16 cellular contexts compared by ENCODE assay signal in genomic region chr10:2978574-2979266, GRCh38.
DNase-seq lines count a peak whose midpoint lies in the region; ATAC-seq and TF ChIP-seq lines count a peak whose summit lies in the region.
"Had no signal": no experiment of that assay in that cellular context is flagged by ENCODE, and none has a peak within 500 bp of the region (broad histone marks: within the 10 kb centered on the region; RNA-seq: fewer than 3 reads in every experiment).

No MANE protein-coding gene starts in this region.

- intact Hi-C loops in activated B cell treated with CpG ODN at 0.5 μM for 24 hours (cut with micrococcal nuclease) = loop anchor here (1.0 to 10.0 kb wide), 6 partner anchors 50 to 1868 kb away; no protein-coding TSS in a partner anchor

- H3K4me1 Mint-ChIP-seq in activated B cell treated with CpG ODN at 0.5 μM for 24 hours = peaks cover 38% of the 10 kb centered on the region
- peaks cover 26% of the 10 kb centered on the region for H3K4me1 Mint-ChIP-seq in stimulated activated memory B cell treated with anti-CD40 and anti-IgM and Interleukin-4, amounts not matched to agents 10 μg/mL and 1 μg/mL and 100 μg/mL, for 72 hours
- H3K4me1 Mint-ChIP-seq: activated naive CD8-positive, alpha-beta T cell treated with anti-CD3 and anti-CD28 coated beads for 36 hours had no signal

- TF ChIP-seq CTCF in activated B cell treated with CpG ODN at 0.5 μM for 24 hours (IDR thresholded peaks at IDR 0.05) = no peak
- TF ChIP-seq CTCF in brain microvascular endothelial cell (IDR thresholded peaks at IDR 0.05; ENCODE audit: low read depth, low read length, missing control alignments) = no peak

- no peak overlapping the region for H3K4me3 ChIP-seq in brain microvascular endothelial cell (ENCODE audit: low read depth, low read length)
- H3K4me3 ChIP-seq: dorsolateral prefrontal cortex, left ventricle myocardium inferior, tibial artery had no signal

- H3K27me3 ChIP-seq in brain microvascular endothelial cell (replicated peaks) = no peaks in the 10 kb centered on the region
- H3K27me3 ChIP-seq: BE2C, dorsolateral prefrontal cortex, tibial artery had no signal

- DNase-seq in activated B cell treated with CpG ODN at 0.5 μM for 24 hours (no peak), brain microvascular endothelial cell (no peak), NCI-H345 (lab: John Stamatoyannopoulos, UW) (no peak)
- DNase-seq: activated CD4-positive, CD25-positive, alpha-beta regulatory T cell; activated naive CD8-positive, alpha-beta T cell treated with anti-CD3 and anti-CD28 coated beads for 36 hours; BE2C; left ventricle myocardium inferior had no signal

- H3K9me3 Mint-ChIP-seq in activated B cell treated with CpG ODN at 0.5 μM for 24 hours = no peaks in the 10 kb centered on the region
- H3K9me3 Mint-ChIP-seq in stimulated activated memory B cell treated with anti-CD40 and anti-IgM and Interleukin-4, amounts not matched to agents 10 μg/mL and 1 μg/mL and 100 μg/mL, for 72 hours = no peaks in the 10 kb centered on the region
- H3K9me3 Mint-ChIP-seq: activated naive CD8-positive, alpha-beta T cell treated with anti-CD3 and anti-CD28 coated beads for 36 hours; activated T-helper 1 cell treated with anti-CD3 and anti-CD28 coated beads, Interleukin-12 subunit alpha, Interleukin-12 subunit beta, Interleukin-2, Interleukin-4 antibody, amounts not matched to agents 30 ng/mL and 10 ng/mL and 1 ng/mL, durations not matched to agents 14 hours and 24 hours and 36 hours; T-helper 1 cell treated with Interleukin-12 subunit alpha and Interleukin-12 subunit beta and Interleukin-4 antibody, amounts not matched to agents 30 μg/mL and 1 μg/mL, for 36 hours had no signal

- no peaks in the 10 kb centered on the region for H3K36me3 Mint-ChIP-seq in activated B cell treated with CpG ODN at 0.5 μM for 24 hours (ENCODE audit: low read depth)
- H3K36me3 Mint-ChIP-seq in stimulated activated memory B cell treated with anti-CD40 and anti-IgM and Interleukin-4, amounts not matched to agents 10 μg/mL and 1 μg/mL and 100 μg/mL, for 72 hours = no peaks in the 10 kb centered on the region
- H3K36me3 Mint-ChIP-seq: activated naive CD8-positive, alpha-beta T cell treated with anti-CD3 and anti-CD28 coated beads for 36 hours had no signal

- in situ Hi-C loops in brain microvascular endothelial cell (cut with HindIII; ENCODE audit: low pct_ligation_motif_present, low sequenced_read_pairs) = no loop called here

- no peaks in the 10 kb centered on the region for H3K27me3 Mint-ChIP-seq in activated B cell treated with CpG ODN at 0.5 μM for 24 hours
- no peaks in the 10 kb centered on the region for H3K27me3 Mint-ChIP-seq in stimulated activated memory B cell treated with anti-CD40 and anti-IgM and Interleukin-4, amounts not matched to agents 10 μg/mL and 1 μg/mL and 100 μg/mL, for 72 hours
- H3K27me3 Mint-ChIP-seq: progenitor cell of endocrine pancreas had no signal

- H3K27ac Mint-ChIP-seq in activated B cell treated with CpG ODN at 0.5 μM for 24 hours = peak overlapping the region; percentile 68
- peak overlapping the region; percentile 79 for H3K27ac Mint-ChIP-seq in stimulated activated memory B cell treated with anti-CD40 and anti-IgM and Interleukin-4, amounts not matched to agents 10 μg/mL and 1 μg/mL and 100 μg/mL, for 72 hours
- H3K27ac Mint-ChIP-seq: activated naive CD8-positive, alpha-beta T cell treated with anti-CD3 and anti-CD28 coated beads for 36 hours; activated T-helper 1 cell treated with anti-CD3 and anti-CD28 coated beads, Interleukin-12 subunit alpha, Interleukin-12 subunit beta, Interleukin-2, Interleukin-4 antibody, amounts not matched to agents 30 ng/mL and 10 ng/mL and 1 ng/mL, durations not matched to agents 14 hours and 24 hours and 36 hours; progenitor cell of endocrine pancreas; T-helper 1 cell treated with Interleukin-12 subunit alpha and Interleukin-12 subunit beta and Interleukin-4 antibody, amounts not matched to agents 30 μg/mL and 1 μg/mL, for 36 hours had no signal

- ATAC-seq in GM19043 (IDR thresholded peaks at IDR 0.05; ENCODE audit: low read depth, unreplicated experiment) (peak; percentile 56), HG02981 (IDR thresholded peaks at IDR 0.05; ENCODE audit: unreplicated experiment) (peak; percentile 34), activated B cell treated with CpG ODN at 0.5 μM for 24 hours (ENCODE audit: low read depth) (peak; percentile 34)
- peak; percentile 50 for ATAC-seq in stimulated activated memory B cell treated with anti-CD40 and anti-IgM and Interleukin-4, amounts not matched to agents 10 μg/mL and 1 μg/mL and 100 μg/mL, for 72 hours
- no peak for ATAC-seq in activated CD4-positive, CD25-positive, alpha-beta regulatory T cell treated with anti-CD3 and anti-CD28 coated beads, Interleukin-2, amount 50 U/mL, for 24 hours

- CTCF ChIA-PET in activated B cell treated with CpG ODN at 0.5 μM for 24 hours (lab: Charles Lee) = interaction anchor here (1.0 to 2.0 kb wide), 5 partner anchors 15 to 140 kb away, joined by 3 to 7 read pairs (median 3); no protein-coding TSS in a partner anchor

- H3K4me3 Mint-ChIP-seq in activated B cell treated with CpG ODN at 0.5 μM for 24 hours = no peak overlapping the region
- peak overlapping the region; percentile 24 for H3K4me3 Mint-ChIP-seq in stimulated activated memory B cell treated with anti-CD40 and anti-IgM and Interleukin-4, amounts not matched to agents 10 μg/mL and 1 μg/mL and 100 μg/mL, for 72 hours
- H3K4me3 Mint-ChIP-seq: activated naive CD8-positive, alpha-beta T cell treated with anti-CD3 and anti-CD28 coated beads for 36 hours; activated T-helper 1 cell treated with anti-CD3 and anti-CD28 coated beads, Interleukin-12 subunit alpha, Interleukin-12 subunit beta, Interleukin-2, Interleukin-4 antibody, amounts not matched to agents 30 ng/mL and 10 ng/mL and 1 ng/mL, durations not matched to agents 14 hours and 24 hours and 36 hours; T-helper 1 cell treated with Interleukin-12 subunit alpha and Interleukin-12 subunit beta and Interleukin-4 antibody, amounts not matched to agents 30 μg/mL and 1 μg/mL, for 36 hours had no signal

- no peaks in the 10 kb centered on the region for H3K36me3 ChIP-seq in brain microvascular endothelial cell (replicated peaks)
- H3K36me3 ChIP-seq: BE2C, left ventricle myocardium inferior, tibial artery had no signal

- POLR2A ChIA-PET in activated B cell treated with CpG ODN at 0.5 μM for 24 hours (lab: Charles Lee) = interaction anchor here (0.7 kb wide), 1 partner anchor 51 kb away, joined by 3 read pairs; no protein-coding TSS in a partner anchor

- no peak overlapping the region for H3K27ac ChIP-seq in brain microvascular endothelial cell
- H3K27ac ChIP-seq: left ventricle myocardium inferior, tibial artery had no signal

Comparison
In these comparisons a context has a peak if more than half of its experiments do, and no peak if none do; other contexts are left out.
1. ATAC-seq: peak in GM19043 (single experiment), HG02981 (single experiment), activated B cell treated with CpG ODN at 0.5 μM for 24 hours (single experiment) and stimulated activated memory B cell treated with anti-CD40 and anti-IgM and Interleukin-4, amounts not matched to agents 10 μg/mL and 1 μg/mL and 100 μg/mL, for 72 hours (single experiment); none in activated CD4-positive, CD25-positive, alpha-beta regulatory T cell treated with anti-CD3 and anti-CD28 coated beads, Interleukin-2, amount 50 U/mL, for 24 hours (0 of 2).